17 cellular contexts compared by ENCODE assay signal in genomic region chr6:121951077-121951476, GRCh38.
"Had no signal": no experiment of that assay in that cellular context is flagged by ENCODE, and none has a peak within 500 bp of the region (broad histone marks: within the 10 kb centered on the region; RNA-seq: fewer than 3 reads in every experiment).

No MANE protein-coding gene starts in this region.

- H3K4me3 ChIP-seq: lung, pancreas, thyroid gland had no signal

- H3K4me3 Mint-ChIP-seq: activated naive CD4-positive, alpha-beta T cell treated with anti-CD3 and anti-CD28 coated beads, Interleukin-2, amount 50 U/mL, for 24 hours; effector memory CD8-positive, alpha-beta T cell; naive B cell; neural crest cell had no signal

- H3K4me1 Mint-ChIP-seq: activated naive CD4-positive, alpha-beta T cell treated with anti-CD3 and anti-CD28 coated beads, Interleukin-2, amount 50 U/mL, for 24 hours; naive B cell; neural crest cell had no signal

- H3K36me3 ChIP-seq: pancreas, thyroid gland, WERI-Rb-1 had no signal

- ATAC-seq: effector memory CD8-positive, alpha-beta T cell; left colon had no signal

- H3K36me3 Mint-ChIP-seq: naive B cell had no signal

- H3K27ac Mint-ChIP-seq: activated naive CD4-positive, alpha-beta T cell treated with anti-CD3 and anti-CD28 coated beads, Interleukin-2, amount 50 U/mL, for 24 hours; effector memory CD8-positive, alpha-beta T cell; naive B cell had no signal

- H3K27me3 Mint-ChIP-seq: effector memory CD8-positive, alpha-beta T cell; naive B cell had no signal

- H3K27ac ChIP-seq: pancreas, thyroid gland, WERI-Rb-1 had no signal

- H3K27me3 ChIP-seq: pancreas, thyroid gland had no signal

- DNase-seq: activated CD4-positive, alpha-beta T cell treated with anti-CD3 and anti-CD28 coated beads, Interleukin-2, amount 50 U/mL, for 4 hours; activated gamma-delta T cell; effector memory CD8-positive, alpha-beta T cell; hippocampal formation; left colon; naive B cell; pancreas; stimulated activated CD4-positive, alpha-beta T cell treated with anti-CD3 and anti-CD28 coated beads, Interleukin-12 subunit alpha, Interleukin-12 subunit beta, amount 100 ng/mL, for 4 hours; stimulated activated CD4-positive, alpha-beta T cell treated with anti-CD3 and anti-CD28 coated beads, Interleukin-1b, Interleukin-23, amount 100 ng/mL, for 48 hours; stimulated activated CD8-positive, alpha-beta memory T cell treated with anti-CD3 and anti-CD28 coated beads, Interleukin-4, amount 100 ng/mL, for 48 hours; stimulated activated naive CD4-positive, alpha-beta T cell; SW 1271; thyroid gland; WERI-Rb-1 had no signal

- H3K9me3 ChIP-seq: pancreas, thyroid gland had no signal
